In the genomic region with DNA sequence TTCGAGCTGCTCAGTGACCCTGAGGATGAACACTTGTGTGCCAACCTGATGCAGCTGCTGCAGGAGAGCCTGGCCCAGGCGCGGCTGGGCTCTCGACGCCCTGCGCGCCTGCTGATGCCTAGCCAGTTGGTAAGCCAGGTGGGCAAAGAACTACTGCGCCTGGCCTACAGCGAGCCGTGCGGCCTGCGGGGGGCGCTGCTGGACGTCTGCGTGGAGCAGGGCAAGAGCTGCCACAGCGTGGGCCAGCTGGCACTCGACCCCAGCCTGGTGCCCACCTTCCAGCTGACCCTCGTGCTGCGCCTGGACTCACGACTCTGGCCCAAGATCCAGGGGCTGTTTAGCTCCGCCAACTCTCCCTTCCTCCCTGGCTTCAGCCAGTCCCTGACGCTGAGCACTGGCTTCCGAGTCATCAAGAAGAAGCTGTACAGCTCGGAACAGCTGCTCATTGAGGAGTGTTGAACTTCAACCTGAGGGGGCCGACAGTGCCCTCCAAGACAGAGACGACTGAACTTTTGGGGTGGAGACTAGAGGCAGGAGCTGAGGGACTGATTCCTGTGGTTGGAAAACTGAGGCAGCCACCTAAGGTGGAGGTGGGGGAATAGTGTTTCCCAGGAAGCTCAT, we compare ENCODE assay signal across 1 cellular context.
TF ChIP-seq lines count a peak whose summit lies in the region.

No MANE protein-coding gene starts in this region.

TF ChIP-seq in K562, 482 proteins besides CTCF, POLR2A, EP300 and RAD21 (continued from another document and continues in another):
- TF ChIP-seq ZNF174 (CRISPR knock-in tag; IDR thresholded peaks at IDR 0.05) (no peak), SMAD2 (IDR thresholded peaks at IDR 0.05; ENCODE audit: low read depth, low read length) (no peak), BRCA1 (IDR thresholded peaks at IDR 0.05) (no peak), BRCA1 (CRISPR knock-in tag; IDR thresholded peaks at IDR 0.05) (no peak), TBP (optimal IDR thresholded peaks at IDR 0.05; ENCODE audit: low read depth, low read length) (peak; percentile 15), ARNT (IDR thresholded peaks at IDR 0.05) (no peak), NR4A1 (CRISPR knock-in tag; IDR thresholded peaks at IDR 0.05) (no peak), NR4A1 (tag; IDR thresholded peaks at IDR 0.05) (peak; percentile 70), U2AF1 (optimal IDR thresholded peaks at IDR 0.05; ENCODE audit: low read depth, low read length) (no peak), TCF7L2 (IDR thresholded peaks at IDR 0.05; ENCODE audit: low read depth, low read length) (0 out of 2 replicates have a peak, but pooled peaks have one; percentile 27), EHMT2 (IDR thresholded peaks at IDR 0.05) (no peak), ERF (CRISPR knock-in tag; IDR thresholded peaks at IDR 0.05) (peak; percentile 53; the same call in 1 of the 2 replicates), ARID2 (IDR thresholded peaks at IDR 0.05) (peak; percentile 30), PHB (CRISPR knock-in tag; IDR thresholded peaks at IDR 0.05) (no peak; the same call in 1 of the 2 replicates), ZNF444 (CRISPR knock-in tag; IDR thresholded peaks at IDR 0.05) (no peak), TAF15 (IDR thresholded peaks at IDR 0.05; ENCODE audit: low read depth, low read length) (no peak), ZNF134 (CRISPR knock-in tag; conservative IDR thresholded peaks at IDR 0.05) (0 out of 2 replicates have a peak, but pooled peaks have one; percentile 7), MCM7 (IDR thresholded peaks at IDR 0.05) (no peak), SOX6 (IDR thresholded peaks at IDR 0.05) (no peak), ASH1L (IDR thresholded peaks at IDR 0.05; ENCODE audit: borderline replicate concordance, low read depth, partially characterized antibody) (no peak), RBBP5 (IDR thresholded peaks at IDR 0.05; ENCODE audit: borderline replicate concordance, insufficient read depth, low read length, poor library complexity, severe bottlenecking) (no peak), ZKSCAN1 (IDR thresholded peaks at IDR 0.05; ENCODE audit: low read depth, low read length) (no peak), ZNF282 (CRISPR knock-in tag; IDR thresholded peaks at IDR 0.05) (no peak), FIP1L1 (IDR thresholded peaks at IDR 0.05; ENCODE audit: low read depth, low read length, poor library complexity, severe bottlenecking) (no peak), CBX1 (IDR thresholded peaks at IDR 0.05; ENCODE audit: low read depth) (no peak), ZNF644 (tag; IDR thresholded peaks at IDR 0.05; ENCODE audit: low read depth) (no peak; the same call in 1 of the 2 replicates), TCF7 (IDR thresholded peaks at IDR 0.05; ENCODE audit: borderline replicate concordance) (no peak), SMARCE1 (IDR thresholded peaks at IDR 0.05) (no peak), MECOM (CRISPR knock-in tag; IDR thresholded peaks at IDR 0.05) (no peak; the same call in 1 of the 2 replicates), SAFB (IDR thresholded peaks at IDR 0.05; ENCODE audit: borderline replicate concordance, low read depth, low read length) (0 out of 2 replicates have a peak, but pooled peaks have one; percentile 27), KHSRP (IDR thresholded peaks at IDR 0.05) (no peak), FOXP1 (CRISPR knock-in tag; IDR thresholded peaks at IDR 0.05) (peak; percentile 89), TBL1XR1 (IDR thresholded peaks at IDR 0.05; ENCODE audit: low read length in 2 of 2) (peak in 1 of 2 experiments; percentile 10; a peak in 1 of 4 replicates), HCFC1 (IDR thresholded peaks at IDR 0.05; ENCODE audit: low read depth, low read length) (peak; percentile 26; the same call in 1 of the 2 replicates), SMAD1 (IDR thresholded peaks at IDR 0.05; ENCODE audit: low read depth, low read length, partially characterized antibody) (peak; percentile 63)
- TF ChIP-seq, protein P1, sequence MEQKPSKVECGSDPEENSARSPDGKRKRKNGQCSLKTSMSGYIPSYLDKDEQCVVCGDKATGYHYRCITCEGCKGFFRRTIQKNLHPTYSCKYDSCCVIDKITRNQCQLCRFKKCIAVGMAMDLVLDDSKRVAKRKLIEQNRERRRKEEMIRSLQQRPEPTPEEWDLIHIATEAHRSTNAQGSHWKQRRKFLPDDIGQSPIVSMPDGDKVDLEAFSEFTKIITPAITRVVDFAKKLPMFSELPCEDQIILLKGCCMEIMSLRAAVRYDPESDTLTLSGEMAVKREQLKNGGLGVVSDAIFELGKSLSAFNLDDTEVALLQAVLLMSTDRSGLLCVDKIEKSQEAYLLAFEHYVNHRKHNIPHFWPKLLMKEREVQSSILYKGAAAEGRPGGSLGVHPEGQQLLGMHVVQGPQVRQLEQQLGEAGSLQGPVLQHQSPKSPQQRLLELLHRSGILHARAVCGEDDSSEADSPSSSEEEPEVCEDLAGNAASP (IDR thresholded peaks at IDR 0.05) = no peak
- TF ChIP-seq, protein P2, sequence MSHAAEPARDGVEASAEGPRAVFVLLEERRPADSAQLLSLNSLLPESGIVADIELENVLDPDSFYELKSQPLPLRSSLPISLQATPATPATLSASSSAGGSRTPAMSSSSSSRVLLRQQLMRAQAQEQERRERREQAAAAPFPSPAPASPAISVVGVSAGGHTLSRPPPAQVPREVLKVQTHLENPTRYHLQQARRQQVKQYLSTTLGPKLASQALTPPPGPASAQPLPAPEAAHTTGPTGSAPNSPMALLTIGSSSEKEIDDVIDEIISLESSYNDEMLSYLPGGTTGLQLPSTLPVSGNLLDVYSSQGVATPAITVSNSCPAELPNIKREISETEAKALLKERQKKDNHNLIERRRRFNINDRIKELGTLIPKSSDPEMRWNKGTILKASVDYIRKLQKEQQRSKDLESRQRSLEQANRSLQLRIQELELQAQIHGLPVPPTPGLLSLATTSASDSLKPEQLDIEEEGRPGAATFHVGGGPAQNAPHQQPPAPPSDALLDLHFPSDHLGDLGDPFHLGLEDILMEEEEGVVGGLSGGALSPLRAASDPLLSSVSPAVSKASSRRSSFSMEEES (CRISPR knock-in tag; IDR thresholded peaks at IDR 0.05) = no peak
- TF ChIP-seq, protein P3, sequence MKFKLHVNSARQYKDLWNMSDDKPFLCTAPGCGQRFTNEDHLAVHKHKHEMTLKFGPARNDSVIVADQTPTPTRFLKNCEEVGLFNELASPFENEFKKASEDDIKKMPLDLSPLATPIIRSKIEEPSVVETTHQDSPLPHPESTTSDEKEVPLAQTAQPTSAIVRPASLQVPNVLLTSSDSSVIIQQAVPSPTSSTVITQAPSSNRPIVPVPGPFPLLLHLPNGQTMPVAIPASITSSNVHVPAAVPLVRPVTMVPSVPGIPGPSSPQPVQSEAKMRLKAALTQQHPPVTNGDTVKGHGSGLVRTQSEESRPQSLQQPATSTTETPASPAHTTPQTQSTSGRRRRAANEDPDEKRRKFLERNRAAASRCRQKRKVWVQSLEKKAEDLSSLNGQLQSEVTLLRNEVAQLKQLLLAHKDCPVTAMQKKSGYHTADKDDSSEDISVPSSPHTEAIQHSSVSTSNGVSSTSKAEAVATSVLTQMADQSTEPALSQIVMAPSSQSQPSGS (CRISPR knock-in tag; IDR thresholded peaks at IDR 0.05) = no peak
- TF ChIP-seq, protein P4, sequence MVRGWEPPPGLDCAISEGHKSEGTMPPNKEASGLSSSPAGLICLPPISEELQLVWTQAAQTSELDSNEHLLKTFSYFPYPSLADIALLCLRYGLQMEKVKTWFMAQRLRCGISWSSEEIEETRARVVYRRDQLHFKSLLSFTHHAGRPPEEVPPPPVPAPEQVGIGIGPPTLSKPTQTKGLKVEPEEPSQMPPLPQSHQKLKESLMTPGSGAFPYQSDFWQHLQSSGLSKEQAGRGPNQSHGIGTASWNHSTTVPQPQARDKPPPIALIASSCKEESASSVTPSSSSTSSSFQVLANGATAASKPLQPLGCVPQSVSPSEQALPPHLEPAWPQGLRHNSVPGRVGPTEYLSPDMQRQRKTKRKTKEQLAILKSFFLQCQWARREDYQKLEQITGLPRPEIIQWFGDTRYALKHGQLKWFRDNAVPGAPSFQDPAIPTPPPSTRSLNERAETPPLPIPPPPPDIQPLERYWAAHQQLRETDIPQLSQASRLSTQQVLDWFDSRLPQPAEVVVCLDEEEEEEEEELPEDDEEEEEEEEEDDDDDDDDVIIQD (CRISPR knock-in tag; IDR thresholded peaks at IDR 0.05) = peak; percentile 89; the same call in 1 of the 2 replicates
- TF ChIP-seq, protein P5, sequence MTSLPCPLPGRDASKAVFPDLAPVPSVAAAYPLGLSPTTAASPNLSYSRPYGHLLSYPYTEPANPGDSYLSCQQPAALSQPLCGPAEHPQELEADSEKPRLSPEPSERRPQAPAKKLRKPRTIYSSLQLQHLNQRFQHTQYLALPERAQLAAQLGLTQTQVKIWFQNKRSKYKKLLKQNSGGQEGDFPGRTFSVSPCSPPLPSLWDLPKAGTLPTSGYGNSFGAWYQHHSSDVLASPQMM (CRISPR knock-in tag; IDR thresholded peaks at IDR 0.05) = no peak
- TF ChIP-seq, protein P6, sequence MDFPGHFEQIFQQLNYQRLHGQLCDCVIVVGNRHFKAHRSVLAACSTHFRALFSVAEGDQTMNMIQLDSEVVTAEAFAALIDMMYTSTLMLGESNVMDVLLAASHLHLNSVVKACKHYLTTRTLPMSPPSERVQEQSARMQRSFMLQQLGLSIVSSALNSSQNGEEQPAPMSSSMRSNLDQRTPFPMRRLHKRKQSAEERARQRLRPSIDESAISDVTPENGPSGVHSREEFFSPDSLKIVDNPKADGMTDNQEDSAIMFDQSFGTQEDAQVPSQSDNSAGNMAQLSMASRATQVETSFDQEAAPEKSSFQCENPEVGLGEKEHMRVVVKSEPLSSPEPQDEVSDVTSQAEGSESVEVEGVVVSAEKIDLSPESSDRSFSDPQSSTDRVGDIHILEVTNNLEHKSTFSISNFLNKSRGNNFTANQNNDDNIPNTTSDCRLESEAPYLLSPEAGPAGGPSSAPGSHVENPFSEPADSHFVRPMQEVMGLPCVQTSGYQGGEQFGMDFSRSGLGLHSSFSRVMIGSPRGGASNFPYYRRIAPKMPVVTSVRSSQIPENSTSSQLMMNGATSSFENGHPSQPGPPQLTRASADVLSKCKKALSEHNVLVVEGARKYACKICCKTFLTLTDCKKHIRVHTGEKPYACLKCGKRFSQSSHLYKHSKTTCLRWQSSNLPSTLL (IDR thresholded peaks at IDR 0.05) = no peak
- TF ChIP-seq, protein P7, sequence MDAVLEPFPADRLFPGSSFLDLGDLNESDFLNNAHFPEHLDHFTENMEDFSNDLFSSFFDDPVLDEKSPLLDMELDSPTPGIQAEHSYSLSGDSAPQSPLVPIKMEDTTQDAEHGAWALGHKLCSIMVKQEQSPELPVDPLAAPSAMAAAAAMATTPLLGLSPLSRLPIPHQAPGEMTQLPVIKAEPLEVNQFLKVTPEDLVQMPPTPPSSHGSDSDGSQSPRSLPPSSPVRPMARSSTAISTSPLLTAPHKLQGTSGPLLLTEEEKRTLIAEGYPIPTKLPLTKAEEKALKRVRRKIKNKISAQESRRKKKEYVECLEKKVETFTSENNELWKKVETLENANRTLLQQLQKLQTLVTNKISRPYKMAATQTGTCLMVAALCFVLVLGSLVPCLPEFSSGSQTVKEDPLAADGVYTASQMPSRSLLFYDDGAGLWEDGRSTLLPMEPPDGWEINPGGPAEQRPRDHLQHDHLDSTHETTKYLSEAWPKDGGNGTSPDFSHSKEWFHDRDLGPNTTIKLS (IDR thresholded peaks at IDR 0.05; ENCODE audit: borderline replicate concordance, low read depth) = no peak
- TF ChIP-seq, protein P8, sequence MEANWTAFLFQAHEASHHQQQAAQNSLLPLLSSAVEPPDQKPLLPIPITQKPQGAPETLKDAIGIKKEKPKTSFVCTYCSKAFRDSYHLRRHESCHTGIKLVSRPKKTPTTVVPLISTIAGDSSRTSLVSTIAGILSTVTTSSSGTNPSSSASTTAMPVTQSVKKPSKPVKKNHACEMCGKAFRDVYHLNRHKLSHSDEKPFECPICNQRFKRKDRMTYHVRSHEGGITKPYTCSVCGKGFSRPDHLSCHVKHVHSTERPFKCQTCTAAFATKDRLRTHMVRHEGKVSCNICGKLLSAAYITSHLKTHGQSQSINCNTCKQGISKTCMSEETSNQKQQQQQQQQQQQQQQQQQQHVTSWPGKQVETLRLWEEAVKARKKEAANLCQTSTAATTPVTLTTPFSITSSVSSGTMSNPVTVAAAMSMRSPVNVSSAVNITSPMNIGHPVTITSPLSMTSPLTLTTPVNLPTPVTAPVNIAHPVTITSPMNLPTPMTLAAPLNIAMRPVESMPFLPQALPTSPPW (CRISPR knock-in tag; IDR thresholded peaks at IDR 0.05) = no peak
- TF ChIP-seq, protein P9, sequence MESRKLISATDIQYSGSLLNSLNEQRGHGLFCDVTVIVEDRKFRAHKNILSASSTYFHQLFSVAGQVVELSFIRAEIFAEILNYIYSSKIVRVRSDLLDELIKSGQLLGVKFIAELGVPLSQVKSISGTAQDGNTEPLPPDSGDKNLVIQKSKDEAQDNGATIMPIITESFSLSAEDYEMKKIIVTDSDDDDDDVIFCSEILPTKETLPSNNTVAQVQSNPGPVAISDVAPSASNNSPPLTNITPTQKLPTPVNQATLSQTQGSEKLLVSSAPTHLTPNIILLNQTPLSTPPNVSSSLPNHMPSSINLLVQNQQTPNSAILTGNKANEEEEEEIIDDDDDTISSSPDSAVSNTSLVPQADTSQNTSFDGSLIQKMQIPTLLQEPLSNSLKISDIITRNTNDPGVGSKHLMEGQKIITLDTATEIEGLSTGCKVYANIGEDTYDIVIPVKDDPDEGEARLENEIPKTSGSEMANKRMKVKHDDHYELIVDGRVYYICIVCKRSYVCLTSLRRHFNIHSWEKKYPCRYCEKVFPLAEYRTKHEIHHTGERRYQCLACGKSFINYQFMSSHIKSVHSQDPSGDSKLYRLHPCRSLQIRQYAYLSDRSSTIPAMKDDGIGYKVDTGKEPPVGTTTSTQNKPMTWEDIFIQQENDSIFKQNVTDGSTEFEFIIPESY (CRISPR knock-in tag; IDR thresholded peaks at IDR 0.05) = no peak
- TF ChIP-seq, protein P10, sequence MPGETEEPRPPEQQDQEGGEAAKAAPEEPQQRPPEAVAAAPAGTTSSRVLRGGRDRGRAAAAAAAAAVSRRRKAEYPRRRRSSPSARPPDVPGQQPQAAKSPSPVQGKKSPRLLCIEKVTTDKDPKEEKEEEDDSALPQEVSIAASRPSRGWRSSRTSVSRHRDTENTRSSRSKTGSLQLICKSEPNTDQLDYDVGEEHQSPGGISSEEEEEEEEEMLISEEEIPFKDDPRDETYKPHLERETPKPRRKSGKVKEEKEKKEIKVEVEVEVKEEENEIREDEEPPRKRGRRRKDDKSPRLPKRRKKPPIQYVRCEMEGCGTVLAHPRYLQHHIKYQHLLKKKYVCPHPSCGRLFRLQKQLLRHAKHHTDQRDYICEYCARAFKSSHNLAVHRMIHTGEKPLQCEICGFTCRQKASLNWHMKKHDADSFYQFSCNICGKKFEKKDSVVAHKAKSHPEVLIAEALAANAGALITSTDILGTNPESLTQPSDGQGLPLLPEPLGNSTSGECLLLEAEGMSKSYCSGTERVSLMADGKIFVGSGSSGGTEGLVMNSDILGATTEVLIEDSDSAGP (CRISPR knock-in tag; IDR thresholded peaks at IDR 0.05) = peak; percentile 66; the same call in 1 of the 2 replicates
- TF ChIP-seq, protein P11, sequence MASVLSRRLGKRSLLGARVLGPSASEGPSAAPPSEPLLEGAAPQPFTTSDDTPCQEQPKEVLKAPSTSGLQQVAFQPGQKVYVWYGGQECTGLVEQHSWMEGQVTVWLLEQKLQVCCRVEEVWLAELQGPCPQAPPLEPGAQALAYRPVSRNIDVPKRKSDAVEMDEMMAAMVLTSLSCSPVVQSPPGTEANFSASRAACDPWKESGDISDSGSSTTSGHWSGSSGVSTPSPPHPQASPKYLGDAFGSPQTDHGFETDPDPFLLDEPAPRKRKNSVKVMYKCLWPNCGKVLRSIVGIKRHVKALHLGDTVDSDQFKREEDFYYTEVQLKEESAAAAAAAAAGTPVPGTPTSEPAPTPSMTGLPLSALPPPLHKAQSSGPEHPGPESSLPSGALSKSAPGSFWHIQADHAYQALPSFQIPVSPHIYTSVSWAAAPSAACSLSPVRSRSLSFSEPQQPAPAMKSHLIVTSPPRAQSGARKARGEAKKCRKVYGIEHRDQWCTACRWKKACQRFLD (CRISPR knock-in tag; IDR thresholded peaks at IDR 0.05) = no peak
